ENCODE assay signal across 32 cellular contexts in genomic region chr14:69749956-69750355, GRCh38. TPM values are rescaled to one million over a fixed set of nuclear protein-coding genes. Genes with fewer than 3 reads are reported as not detected.
DNase-seq lines count a peak whose midpoint lies in the region; ATAC-seq, FAIRE-seq and TF ChIP-seq lines count a peak whose summit lies in the region.
"Had no signal": no experiment of that assay in that cellular context is flagged by ENCODE, and none has a peak within 500 bp of the region (broad histone marks: within the 10 kb centered on the region; RNA-seq: fewer than 3 reads in every experiment).

No MANE protein-coding gene starts in this region.

- H3K9me3 ChIP-seq in body of pancreas (no peaks in the 10 kb centered on the region), mucosa of descending colon (no peaks in the 10 kb centered on the region)
- H3K9me3 ChIP-seq: esophagus muscularis mucosa, gastroesophageal sphincter, sigmoid colon, SJSA1, tibial nerve had no signal

- DNase-seq in body of pancreas = no peak
- peak in 1 of 3 donors; percentile 63 for DNase-seq in mucosa of descending colon
- no peak for DNase-seq in activated gamma-delta T cell (lab: John Stamatoyannopoulos, UW)
- DNase-seq in activated CD4-positive, alpha-beta T cell treated with anti-CD3 and anti-CD28 coated beads for 4 hours = no peak
- no peak for DNase-seq in H54 (ENCODE audit: insufficient read length, low spot score)
- DNase-seq: activated CD4-positive, alpha-beta memory T cell treated with anti-CD3 and anti-CD28 coated beads, Interleukin-2, amount 10 ng/mL, durations not matched to agents 7 days and 5 days; activated T-cell treated with anti-CD3 and anti-CD28 coated beads, Interleukin-2, amount 50 U/mL, for 24 hours; cerebellar nuclear complex; effector CD8-positive, alpha-beta T cell; GF-D8; IMR-90; MM.1S; NCI-H146; PC-9; sigmoid colon; stimulated activated naive CD8-positive, alpha-beta T cell treated with anti-CD3 and anti-CD28 coated beads, Interleukin-15, Interleukin-2, amounts not matched to agents 100 U/mL and 50 U/mL, for 24 hours had no signal

- FAIRE-seq in H54 (lab: Jason Lieb, UNC) = no peak
- FAIRE-seq: A204.1, astrocyte had no signal

- ATAC-seq in GM19463 (IDR thresholded peaks at IDR 0.05; ENCODE audit: unreplicated experiment) (peak; percentile 75), body of pancreas (peak; percentile 63), mucosa of descending colon (peak; percentile 96), HG03108 (IDR thresholded peaks at IDR 0.05; ENCODE audit: unreplicated experiment) (no peak)
- ATAC-seq: activated naive CD4-positive, alpha-beta T cell treated with anti-CD3 and anti-CD28 coated beads, Interleukin-2, amount 50 U/mL, for 72 hours; gastroesophageal sphincter; stimulated activated naive CD8-positive, alpha-beta T cell treated with anti-CD3 and anti-CD28 coated beads, Interleukin-15, Interleukin-2, amounts not matched to agents 100 U/mL and 50 U/mL, for 24 hours; WTC11 had no signal

- no peak overlapping the region for H3K4me3 ChIP-seq in body of pancreas
- no peak overlapping the region for H3K4me3 ChIP-seq in mucosa of descending colon
- H3K4me3 ChIP-seq: BLaER1 treated with 17β-estradiol and CSF1 and Interleukin-3, amounts not matched to agents 10 nM and 100 nM; esophagus muscularis mucosa; gastroesophageal sphincter; PC-9; sigmoid colon; SJSA1; tibial nerve had no signal

- H3K27ac ChIP-seq in 22Rv1 = peak overlapping the region; percentile 48
- no peak overlapping the region for H3K27ac ChIP-seq in body of pancreas
- H3K27ac ChIP-seq: BLaER1 treated with 17β-estradiol and CSF1 and Interleukin-3, amounts not matched to agents 10 nM and 100 nM; esophagus muscularis mucosa; gastroesophageal sphincter; PC-9; sigmoid colon; SJSA1; tibial nerve had no signal

- intact Hi-C loops in body of pancreas (cut with DNase I) (no loop called here), mucosa of descending colon (cut with DNase I, micrococcal nuclease) (no loop called here)

- H3K27me3 ChIP-seq in body of pancreas = no peaks in the 10 kb centered on the region
- H3K27me3 ChIP-seq: BLaER1 treated with 17β-estradiol and CSF1 and Interleukin-3, amounts not matched to agents 10 nM and 100 nM; esophagus muscularis mucosa; gastroesophageal sphincter; sigmoid colon; SJSA1; tibial nerve had no signal

- TF ChIP-seq POLR2A in body of pancreas (IDR thresholded peaks at IDR 0.05) (no peak), H54 (IDR thresholded peaks at IDR 0.05; ENCODE audit: low read depth, low read length) (no peak)

- H3K4me1 ChIP-seq in body of pancreas = peaks cover 10% of the 10 kb centered on the region
- H3K4me1 ChIP-seq in mucosa of descending colon (ENCODE audit: low read depth) = peaks cover 18% of the 10 kb centered on the region
- H3K4me1 ChIP-seq: esophagus muscularis mucosa, gastroesophageal sphincter, sigmoid colon, SJSA1, tibial nerve had no signal

- H3K36me3 ChIP-seq in body of pancreas (replicated peaks in 1 of 2; ENCODE audit: insufficient read depth in 1 of 2, low read depth in 2 of 2) = no peaks in the 10 kb centered on the region
- no peaks in the 10 kb centered on the region for H3K36me3 ChIP-seq in mucosa of descending colon (ENCODE audit: low read depth)
- H3K36me3 ChIP-seq: BLaER1 treated with 17β-estradiol and CSF1 and Interleukin-3, amounts not matched to agents 10 nM and 100 nM; esophagus muscularis mucosa; gastroesophageal sphincter; sigmoid colon; SJSA1; tibial nerve had no signal

- WGBS in body of pancreas, 2 donors = 17 to 26% methylated on average over 1 of the region's 1 CpG

- TF ChIP-seq CTCF in 22Rv1 (IDR thresholded peaks at IDR 0.05) (no peak), body of pancreas (IDR thresholded peaks at IDR 0.05) (no peak), mucosa of descending colon (IDR thresholded peaks at IDR 0.05) (no peak)

RNA-seq across cellular contexts. Expression of gene SRSF5, which starts 17.0 kb away (rescaled TPM):
- 100 to 1,000 TPM; 198 to 230 TPM for total RNA-seq in body of pancreas
- 100 to 1,000 TPM; 324 to 383 (median 352) TPM for total RNA-seq in mucosa of descending colon

RNA-seq across cellular contexts. Expression of gene SLC10A1, which starts 47.1 kb away (rescaled TPM):
- total RNA-seq in body of pancreas = not detected
- not detected for total RNA-seq in mucosa of descending colon
- total RNA-seq: activated CD4-positive, alpha-beta memory T cell treated with anti-CD3 and anti-CD28 coated beads, Interleukin-2, amount 10 ng/mL, durations not matched to agents 7 days and 5 days; activated naive CD4-positive, alpha-beta T cell treated with anti-CD3 and anti-CD28 coated beads, Interleukin-2, amount 50 U/mL, for 72 hours; astrocyte; esophagus muscularis mucosa; gastroesophageal sphincter; H4; IMR-90; lower leg skin; myocyte; osteoblast; PC-9; sigmoid colon; SJSA1; tibial nerve had no signal
